8 cellular contexts compared by ENCODE assay signal in genomic region chr22:19942071-19942885, GRCh38. TPM values are rescaled to one million over a fixed set of nuclear protein-coding genes. Genes with fewer than 3 reads are reported as not detected.
A peak's percentile ranks its signal among the peaks of the same experiment; 100 is the strongest.
DNase-seq lines count a peak whose midpoint lies in the region; ATAC-seq and TF ChIP-seq lines count a peak whose summit lies in the region.

No MANE protein-coding gene starts in this region.

- CTCF ChIA-PET in activated CD8-positive, alpha-beta memory T cell treated with anti-CD3 and anti-CD28 coated beads, Interleukin-2, amount 10 ng/mL, durations not matched to agents 7 days and 5 days (lab: Charles Lee) = interaction anchor here (1.0 to 3.6 kb wide), 3 partner anchors 32 to 212 kb away, joined by 3 to 11 read pairs (median 11); no protein-coding TSS in a partner anchor

- peak overlapping the region; percentile 69 for H3K4me3 ChIP-seq in fibroblast of villous mesenchyme (ENCODE audit: low read depth, low read length)

- TF ChIP-seq CTCF in fibroblast of villous mesenchyme (IDR thresholded peaks at IDR 0.05; ENCODE audit: insufficient read depth, low read depth, low read length) = no peak
- no peak for TF ChIP-seq CTCF in neural crest cell (conservative IDR thresholded peaks at IDR 0.05)

- peaks cover 26% of the 10 kb centered on the region for H3K4me1 Mint-ChIP-seq in activated CD8-positive, alpha-beta memory T cell treated with anti-CD3 and anti-CD28 coated beads, Interleukin-2, amount 10 ng/mL, durations not matched to agents 7 days and 5 days
- peaks cover 34% of the 10 kb centered on the region for H3K4me1 Mint-ChIP-seq in neural crest cell

- no peak for TF ChIP-seq EP300 in Ishikawa (IDR thresholded peaks at IDR 0.05; ENCODE audit: borderline replicate concordance)

- no peaks in the 10 kb centered on the region for H3K9me3 Mint-ChIP-seq in activated CD8-positive, alpha-beta memory T cell treated with anti-CD3 and anti-CD28 coated beads, Interleukin-2, amount 10 ng/mL, durations not matched to agents 7 days and 5 days (ENCODE audit: low read depth)
- no peaks in the 10 kb centered on the region for H3K9me3 Mint-ChIP-seq in neural crest cell

- H3K27me3 Mint-ChIP-seq in activated CD8-positive, alpha-beta memory T cell treated with anti-CD3 and anti-CD28 coated beads, Interleukin-2, amount 10 ng/mL, durations not matched to agents 7 days and 5 days = no peaks in the 10 kb centered on the region
- no peaks in the 10 kb centered on the region for H3K27me3 Mint-ChIP-seq in neural crest cell (ENCODE audit: low read depth)

- H3K36me3 Mint-ChIP-seq in activated CD8-positive, alpha-beta memory T cell treated with anti-CD3 and anti-CD28 coated beads, Interleukin-2, amount 10 ng/mL, durations not matched to agents 7 days and 5 days = peaks cover 4% of the 10 kb centered on the region
- peaks cover 5% of the 10 kb centered on the region for H3K36me3 Mint-ChIP-seq in neural crest cell (ENCODE audit: low read depth)

- peak overlapping the region; percentile 96 for H3K4me3 Mint-ChIP-seq in activated CD8-positive, alpha-beta memory T cell treated with anti-CD3 and anti-CD28 coated beads, Interleukin-2, amount 10 ng/mL, durations not matched to agents 7 days and 5 days
- H3K4me3 Mint-ChIP-seq in neural crest cell = peak overlapping the region; percentile 98

- peak overlapping the region; percentile 96 for H3K27ac Mint-ChIP-seq in activated CD8-positive, alpha-beta memory T cell treated with anti-CD3 and anti-CD28 coated beads, Interleukin-2, amount 10 ng/mL, durations not matched to agents 7 days and 5 days
- H3K27ac Mint-ChIP-seq in neural crest cell (ENCODE audit: unreplicated experiment) = peak overlapping the region; percentile 98

- no peak for TF ChIP-seq RAD21 in Ishikawa (IDR thresholded peaks at IDR 0.05; ENCODE audit: low read depth)

- ATAC-seq in activated CD8-positive, alpha-beta memory T cell treated with anti-CD3 and anti-CD28 coated beads, Interleukin-2, amount 10 ng/mL, durations not matched to agents 7 days and 5 days = peak; percentile 28

- in situ Hi-C loops in G401 (cut with HindIII; ENCODE audit: low sequenced_read_pairs) = no loop called here

- peak; percentile 65 for DNase-seq in G401 (ENCODE audit: low spot score)
- no peak for DNase-seq in activated CD8-positive, alpha-beta memory T cell treated with anti-CD3 and anti-CD28 coated beads, Interleukin-2, amount 10 ng/mL, durations not matched to agents 7 days and 5 days
- peak; percentile 69 for DNase-seq in fibroblast of villous mesenchyme (ENCODE audit: low read depth)
- no peak for DNase-seq in neural crest cell (ENCODE audit: low read depth, low spot score)
- DNase-seq in DMS153 treated with DMSO at 0.1 percent for 48 hours (lab: John Stamatoyannopoulos, UW; ENCODE audit: unreplicated experiment) = no peak
- DNase-seq in HK-2 (ENCODE audit: unreplicated experiment) = no peak
- no peak for DNase-seq in SK-N-DZ (ENCODE audit: low spot score)

TF ChIP-seq in Ishikawa, 13 proteins besides CTCF, POLR2A, EP300 and RAD21:
- TF ChIP-seq ZBTB7A (IDR thresholded peaks at IDR 0.05; ENCODE audit: low read depth) (peak; percentile 45; the same call in 1 of the 2 replicates), NFIC (IDR thresholded peaks at IDR 0.05) (no peak), TCF12 (IDR thresholded peaks at IDR 0.05; ENCODE audit: low read depth) (no peak), REST (IDR thresholded peaks at IDR 0.05; ENCODE audit: low read depth) (no peak), YY1 (IDR thresholded peaks at IDR 0.05; ENCODE audit: low read depth) (no peak), CREB1 (IDR thresholded peaks at IDR 0.05; ENCODE audit: low read depth) (no peak), USF1 (IDR thresholded peaks at IDR 0.05) (no peak), TAF1 (IDR thresholded peaks at IDR 0.05; ENCODE audit: low read depth) (no peak), TEAD4 (IDR thresholded peaks at IDR 0.05) (no peak), MAX (IDR thresholded peaks at IDR 0.05) (peak; percentile 64; the same call in 1 of the 2 replicates)

RNA-seq across cellular contexts. Expression of gene TXNRD2, which starts 0.7 kb away (rescaled TPM):
- total RNA-seq in G401 (2014; rRNA removed; shearing (Covaris generic)) = 86.5 and 96.6 TPM in 2 replicates
- 10 to 100 TPM; 20.5 to 23.1 TPM for total RNA-seq in activated CD8-positive, alpha-beta memory T cell treated with anti-CD3 and anti-CD28 coated beads, Interleukin-2, amount 10 ng/mL, durations not matched to agents 7 days and 5 days
- total RNA-seq in fibroblast of villous mesenchyme = 34.8 and 39.3 TPM in 2 replicates
- total RNA-seq in neural crest cell = 21.7 and 22.2 TPM in 2 replicates
- 25.9 and 26.6 TPM in 2 replicates for polyA plus RNA-seq in SK-N-DZ (2014; cell fraction: cytosol; rRNA removed)
- 58.9 and 60.3 TPM in 2 replicates for polyA plus RNA-seq in SK-N-DZ (2014; cell fraction: nucleus; rRNA removed)

RNA-seq across cellular contexts. Expression of gene COMT, which starts 0.7 kb away (rescaled TPM):
- 142 and 187 TPM in 2 replicates for total RNA-seq in G401 (2014; rRNA removed; shearing (Covaris generic))
- 10 to 100 TPM; 92.6 to 95.3 TPM for total RNA-seq in activated CD8-positive, alpha-beta memory T cell treated with anti-CD3 and anti-CD28 coated beads, Interleukin-2, amount 10 ng/mL, durations not matched to agents 7 days and 5 days
- total RNA-seq in fibroblast of villous mesenchyme (173 and 236 TPM in 2 replicates), neural crest cell (70.9 and 86.4 TPM in 2 replicates)
- polyA plus RNA-seq in SK-N-DZ (2014; cell fraction: cytosol; rRNA removed) = 130 TPM in 2 replicates
- 79.0 and 109 TPM in 2 replicates for polyA plus RNA-seq in SK-N-DZ (2014; cell fraction: nucleus; rRNA removed)

Comparison
In these comparisons a context has a peak if more than half of its experiments do, and no peak if none do; other contexts are left out.
1. DNase-seq: peak in G401 (single experiment) and fibroblast of villous mesenchyme (single experiment); none in activated CD8-positive, alpha-beta memory T cell treated with anti-CD3 and anti-CD28 coated beads, Interleukin-2, amount 10 ng/mL, durations not matched to agents 7 days and 5 days (single experiment), neural crest cell (single experiment), DMS153 treated with DMSO at 0.1 percent for 48 hours (single experiment), HK-2 (single experiment) and SK-N-DZ (single experiment).